22 cellular contexts compared by ENCODE assay signal in the genomic region with DNA sequence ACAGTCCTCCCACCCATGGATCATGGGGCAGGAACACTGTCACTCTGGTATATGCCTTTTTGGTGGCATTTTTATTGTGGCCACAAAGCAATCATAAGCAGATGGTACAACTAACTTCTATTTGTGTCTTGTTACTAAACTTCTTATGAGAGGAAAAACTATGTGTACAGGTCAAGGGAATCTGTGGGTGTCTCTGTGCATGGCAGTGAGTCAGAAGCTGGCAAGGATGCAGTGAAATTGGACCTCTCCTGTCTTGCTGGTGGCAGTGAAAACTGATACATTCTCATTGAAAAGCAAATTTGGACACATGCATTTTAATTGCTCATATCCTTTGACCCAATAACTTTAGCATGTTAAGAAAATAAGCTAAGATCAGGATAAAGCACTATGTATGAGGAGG.
DNase-seq lines count a peak whose midpoint lies in the region; ATAC-seq, FAIRE-seq and TF ChIP-seq lines count a peak whose summit lies in the region.
"Had no signal": no experiment of that assay in that cellular context is flagged by ENCODE, and none has a peak within 500 bp of the region (broad histone marks: within the 10 kb centered on the region; RNA-seq: fewer than 3 reads in every experiment).

No MANE protein-coding gene starts in this region.

- ATAC-seq in HG02588 (IDR thresholded peaks at IDR 0.05; ENCODE audit: unreplicated experiment) (no peak), GM19467 (IDR thresholded peaks at IDR 0.05; ENCODE audit: unreplicated experiment) (no peak)
- ATAC-seq: effector memory CD8-positive, alpha-beta T cell; left lobe of liver; stimulated activated effector memory CD8-positive, alpha-beta T cell treated with anti-CD3 and anti-CD28 coated beads, Interleukin-12 subunit alpha, Interleukin-12 subunit beta, amount 100 ng/mL, for 72 hours; T-helper 17 cell had no signal

- intact Hi-C loops in tibial artery (cut with DNase I; ENCODE audit: low total_unique reads), result no loop called here

- H3K36me3 ChIP-seq in bronchial epithelial cell (ENCODE audit: control insufficient read depth, insufficient read depth, low read length), result no peaks in the 10 kb centered on the region
- H3K36me3 ChIP-seq in keratinocyte (ENCODE audit: control insufficient read depth in 2 of 2, extremely low read depth in 1 of 2, insufficient read depth in 2 of 2, low read length in 2 of 2), result no peaks in the 10 kb centered on the region
- H3K36me3 ChIP-seq in tibial artery, result no peaks in the 10 kb centered on the region

- H3K27ac ChIP-seq in keratinocyte (ENCODE audit: control insufficient read depth, insufficient read depth, low read length) (no peak overlapping the region), tibial artery (no peak overlapping the region)
- H3K27ac ChIP-seq: VCaP had no signal

- H3K4me3 ChIP-seq in bronchial epithelial cell (ENCODE audit: low read depth, low read length) (no peak overlapping the region), keratinocyte (ENCODE audit: control insufficient read depth in 2 of 3, extremely low read depth in 1 of 3, insufficient read depth in 2 of 3, low read depth in 1 of 3, low read length in 3 of 3) (no peak overlapping the region), tibial artery (no peak overlapping the region)

- no peak for TF ChIP-seq CTCF in bronchial epithelial cell (IDR thresholded peaks at IDR 0.05; ENCODE audit: insufficient read depth, low read length, severe bottlenecking)
- TF ChIP-seq CTCF in keratinocyte (optimal IDR thresholded peaks at IDR 0.05 in 1 of 3, IDR thresholded peaks at IDR 0.05 in 1 of 3, conservative IDR thresholded peaks at IDR 0.05 in 1 of 3; ENCODE audit: extremely low read depth in 1 of 3, insufficient read depth in 2 of 3, low read length in 3 of 3), result no peak
- no peak for TF ChIP-seq CTCF in tibial artery (IDR thresholded peaks at IDR 0.05)

- no peak overlapping the region for H3K9ac ChIP-seq in keratinocyte (ENCODE audit: control insufficient read depth, extremely low read depth, insufficient read depth, low read length)

- DNase-seq in AG08396 (ENCODE audit: low spot score) (peak; percentile 13), bronchial epithelial cell (ENCODE audit: low read depth) (peak; percentile 76), keratinocyte (ENCODE audit: low read depth, low spot score) (no peak), tibial artery (no peak), Ammon's horn (ENCODE audit: low spot score) (no peak)
- DNase-seq: activated CD4-positive, alpha-beta memory T cell treated with anti-CD3 and anti-CD28 coated beads for 36 hours; activated T-cell treated with anti-CD3 and anti-CD28 coated beads, Interleukin-2, amount 50 U/mL, for 1 hour; CD4-positive, alpha-beta memory T cell; central memory CD4-positive, alpha-beta T cell; effector memory CD8-positive, alpha-beta T cell; GOT3; NCI-H1092; NCI-H510A treated with DMSO at 0.1 percent for 48 hours; retina; T-helper 17 cell had no signal

- TF ChIP-seq RAD21 in Ishikawa (IDR thresholded peaks at IDR 0.05; ENCODE audit: low read depth), result no peak

- no peak for TF ChIP-seq EP300 in Ishikawa (IDR thresholded peaks at IDR 0.05; ENCODE audit: borderline replicate concordance)

- no peaks in the 10 kb centered on the region for H3K4me1 ChIP-seq in keratinocyte (ENCODE audit: control insufficient read depth, extremely low read depth, insufficient read depth, low read length)
- peaks cover 0 to 7% (median 0%) of the 10 kb centered on the region in 4 donors for H3K4me1 ChIP-seq in tibial artery

- FAIRE-seq in bronchial epithelial cell (lab: Jason Lieb, UNC) (no peak), keratinocyte (lab: Jason Lieb, UNC) (peak; percentile 5)
- FAIRE-seq: frontal cortex had no signal

- H3K9me3 ChIP-seq in keratinocyte (ENCODE audit: control insufficient read depth, low read depth, low read length) (no peaks in the 10 kb centered on the region), tibial artery (no peaks in the 10 kb centered on the region)

- no peaks in the 10 kb centered on the region for H3K9me1 ChIP-seq in keratinocyte (ENCODE audit: control insufficient read depth, extremely low read depth, insufficient read depth, low read length)

- dilution Hi-C loops in keratinocyte (cut with MboI; ENCODE audit: extremely low pct_ligation_motif_present, low sequenced_read_pairs), result no loop called here

- no peaks in the 10 kb centered on the region for H3K79me2 ChIP-seq in keratinocyte (ENCODE audit: control insufficient read depth, insufficient read depth, low read length)

- no peaks in the 10 kb centered on the region for H4K20me1 ChIP-seq in keratinocyte (ENCODE audit: control insufficient read depth, extremely low read depth, insufficient read depth, low read length)

- H3K4me2 ChIP-seq in keratinocyte (ENCODE audit: control insufficient read depth, extremely low read depth, insufficient read depth, low read depth, low read length), result no peak overlapping the region

- H2AFZ ChIP-seq in keratinocyte (ENCODE audit: control insufficient read depth, low read length), result no peak overlapping the region

- H3K27me3 ChIP-seq in bronchial epithelial cell (ENCODE audit: control insufficient read depth, insufficient read depth, low read length) (no peaks in the 10 kb centered on the region), keratinocyte (ENCODE audit: control insufficient read depth, extremely low read depth, insufficient read depth, low read length) (no peaks in the 10 kb centered on the region), tibial artery (no peaks in the 10 kb centered on the region)

TF ChIP-seq in Ishikawa, 13 proteins besides CTCF, POLR2A, EP300 and RAD21:
- TF ChIP-seq, protein P1, sequence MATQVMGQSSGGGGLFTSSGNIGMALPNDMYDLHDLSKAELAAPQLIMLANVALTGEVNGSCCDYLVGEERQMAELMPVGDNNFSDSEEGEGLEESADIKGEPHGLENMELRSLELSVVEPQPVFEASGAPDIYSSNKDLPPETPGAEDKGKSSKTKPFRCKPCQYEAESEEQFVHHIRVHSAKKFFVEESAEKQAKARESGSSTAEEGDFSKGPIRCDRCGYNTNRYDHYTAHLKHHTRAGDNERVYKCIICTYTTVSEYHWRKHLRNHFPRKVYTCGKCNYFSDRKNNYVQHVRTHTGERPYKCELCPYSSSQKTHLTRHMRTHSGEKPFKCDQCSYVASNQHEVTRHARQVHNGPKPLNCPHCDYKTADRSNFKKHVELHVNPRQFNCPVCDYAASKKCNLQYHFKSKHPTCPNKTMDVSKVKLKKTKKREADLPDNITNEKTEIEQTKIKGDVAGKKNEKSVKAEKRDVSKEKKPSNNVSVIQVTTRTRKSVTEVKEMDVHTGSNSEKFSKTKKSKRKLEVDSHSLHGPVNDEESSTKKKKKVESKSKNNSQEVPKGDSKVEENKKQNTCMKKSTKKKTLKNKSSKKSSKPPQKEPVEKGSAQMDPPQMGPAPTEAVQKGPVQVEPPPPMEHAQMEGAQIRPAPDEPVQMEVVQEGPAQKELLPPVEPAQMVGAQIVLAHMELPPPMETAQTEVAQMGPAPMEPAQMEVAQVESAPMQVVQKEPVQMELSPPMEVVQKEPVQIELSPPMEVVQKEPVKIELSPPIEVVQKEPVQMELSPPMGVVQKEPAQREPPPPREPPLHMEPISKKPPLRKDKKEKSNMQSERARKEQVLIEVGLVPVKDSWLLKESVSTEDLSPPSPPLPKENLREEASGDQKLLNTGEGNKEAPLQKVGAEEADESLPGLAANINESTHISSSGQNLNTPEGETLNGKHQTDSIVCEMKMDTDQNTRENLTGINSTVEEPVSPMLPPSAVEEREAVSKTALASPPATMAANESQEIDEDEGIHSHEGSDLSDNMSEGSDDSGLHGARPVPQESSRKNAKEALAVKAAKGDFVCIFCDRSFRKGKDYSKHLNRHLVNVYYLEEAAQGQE (IDR thresholded peaks at IDR 0.05; ENCODE audit: low read depth), result no peak
- TF ChIP-seq CREB1 (IDR thresholded peaks at IDR 0.05; ENCODE audit: low read depth), result no peak
- no peak for TF ChIP-seq TAF1 (IDR thresholded peaks at IDR 0.05; ENCODE audit: low read depth)
- no peak for TF ChIP-seq CEBPB (IDR thresholded peaks at IDR 0.05)
- TF ChIP-seq NFIC (IDR thresholded peaks at IDR 0.05), result 0 out of 2 replicates have a peak, but pooled peaks have one; percentile 20
- TF ChIP-seq YY1 (IDR thresholded peaks at IDR 0.05; ENCODE audit: low read depth), result no peak
- TF ChIP-seq, protein P2, sequence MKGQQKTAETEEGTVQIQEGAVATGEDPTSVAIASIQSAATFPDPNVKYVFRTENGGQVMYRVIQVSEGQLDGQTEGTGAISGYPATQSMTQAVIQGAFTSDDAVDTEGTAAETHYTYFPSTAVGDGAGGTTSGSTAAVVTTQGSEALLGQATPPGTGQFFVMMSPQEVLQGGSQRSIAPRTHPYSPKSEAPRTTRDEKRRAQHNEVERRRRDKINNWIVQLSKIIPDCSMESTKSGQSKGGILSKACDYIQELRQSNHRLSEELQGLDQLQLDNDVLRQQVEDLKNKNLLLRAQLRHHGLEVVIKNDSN (IDR thresholded peaks at IDR 0.05), result no peak

Comparison
In these comparisons a context has a peak if more than half of its experiments do, and no peak if none do; other contexts are left out.
1. DNase-seq: peak in AG08396 (single experiment) and bronchial epithelial cell (single experiment); none in keratinocyte (single experiment), tibial artery (0 of 2) and Ammon's horn (single experiment).